In genomic region chr15:63093486-63094205, GRCh38 we compare ENCODE assay signal across 8 cellular contexts. TPM values are rescaled to one million over a fixed set of nuclear protein-coding genes. Genes with fewer than 3 reads are reported as not detected.
DNase-seq lines count a peak whose midpoint lies in the region; ATAC-seq and TF ChIP-seq lines count a peak whose summit lies in the region.

No MANE protein-coding gene starts in this region.

- H3K4me3 Mint-ChIP-seq in nephron = no peak overlapping the region
- no peak overlapping the region for H3K4me3 Mint-ChIP-seq in stimulated activated naive CD8-positive, alpha-beta T cell treated with anti-CD3 and anti-CD28 coated beads, Interleukin-15, amount 100 ng/mL, for 72 hours

- peak; percentile 78 for DNase-seq in ELR (ENCODE audit: low read depth)
- DNase-seq in Jurkat, Clone E6-1 (ENCODE audit: low read depth, low spot score) = peak; percentile 69
- DNase-seq in activated T-cell treated with anti-CD3 and anti-CD28 coated beads for 48 hours (ENCODE audit: low read depth) = peak; percentile 59
- DNase-seq in fibroblast of gingiva (ENCODE audit: low read depth) = peak; percentile 60
- peak; percentile 61 to 69 for DNase-seq in stimulated activated naive CD8-positive, alpha-beta T cell treated with anti-CD3 and anti-CD28 coated beads, Interleukin-15, amount 100 ng/mL, for 72 hours

- peak overlapping the region in 1 of 3 experiments; percentile 0 for H3K27ac Mint-ChIP-seq in nephron
- no peak overlapping the region for H3K27ac Mint-ChIP-seq in stimulated activated naive CD8-positive, alpha-beta T cell treated with anti-CD3 and anti-CD28 coated beads, Interleukin-15, amount 100 ng/mL, for 72 hours

- peaks cover 21% of the 10 kb centered on the region for H3K4me1 Mint-ChIP-seq in nephron
- H3K4me1 Mint-ChIP-seq in stimulated activated naive CD8-positive, alpha-beta T cell treated with anti-CD3 and anti-CD28 coated beads, Interleukin-15, amount 100 ng/mL, for 72 hours = peaks cover 11% of the 10 kb centered on the region

- no peaks in the 10 kb centered on the region for H3K36me3 Mint-ChIP-seq in nephron (ENCODE audit: low read depth)

- no peak overlapping the region for H3K4me3 ChIP-seq in Jurkat, Clone E6-1 (ENCODE audit: low read length)

- peaks cover 7% of the 10 kb centered on the region for H3K27me3 Mint-ChIP-seq in nephron (ENCODE audit: low read depth)
- no peaks in the 10 kb centered on the region for H3K27me3 Mint-ChIP-seq in stimulated activated naive CD8-positive, alpha-beta T cell treated with anti-CD3 and anti-CD28 coated beads, Interleukin-15, amount 100 ng/mL, for 72 hours

- TF ChIP-seq CTCF in nephron (IDR thresholded peaks at IDR 0.05; ENCODE audit: unreplicated experiment in 3 of 3) = peak; percentile 82 to 91 (median 90)

- ATAC-seq in stimulated activated naive CD8-positive, alpha-beta T cell treated with anti-CD3 and anti-CD28 coated beads, Interleukin-15, amount 100 ng/mL, for 72 hours = peak; percentile 97
- ATAC-seq in GM19351 (IDR thresholded peaks at IDR 0.05; ENCODE audit: unreplicated experiment) = no peak

- H3K9me3 Mint-ChIP-seq in nephron = peaks cover 8% of the 10 kb centered on the region
- no peaks in the 10 kb centered on the region for H3K9me3 Mint-ChIP-seq in stimulated activated naive CD8-positive, alpha-beta T cell treated with anti-CD3 and anti-CD28 coated beads, Interleukin-15, amount 100 ng/mL, for 72 hours

TF ChIP-seq in PFSK-1, 5 proteins besides CTCF, POLR2A, EP300 and RAD21:
- TF ChIP-seq FOXP2 (optimal IDR thresholded peaks at IDR 0.05; ENCODE audit: borderline replicate concordance, extremely low read depth, extremely low read length, insufficient read depth) (peak; percentile 84), TAF1 (IDR thresholded peaks at IDR 0.05; ENCODE audit: borderline replicate concordance, insufficient read depth, low read length) (no peak)

RNA-seq across cellular contexts. Expression of gene LACTB, which starts 28.0 kb away (rescaled TPM):
- polyA plus RNA-seq in Jurkat, Clone E6-1 (2012; ENCODE audit: insufficient read depth, insufficient read length) = 20.2 TPM
- 8.6 TPM for polyA plus RNA-seq in PFSK-1 (2012; ENCODE audit: insufficient read length, low read depth)

RNA-seq across cellular contexts. Expression of gene TPM1, which starts 51.1 kb away (rescaled TPM):
- 37.7 TPM for polyA plus RNA-seq in Jurkat, Clone E6-1 (2012; ENCODE audit: insufficient read depth, insufficient read length)
- polyA plus RNA-seq in PFSK-1 (2012; ENCODE audit: insufficient read length, low read depth) = 219 TPM
